Comparison of ENCODE assay signal across 1 cellular context in genomic region chr14:23366163-23366921, GRCh38.
TF ChIP-seq lines count a peak whose summit lies in the region.

No MANE protein-coding gene starts in this region.

TF ChIP-seq in HepG2, 621 proteins besides CTCF, POLR2A, EP300 and RAD21:
- no peak for TF ChIP-seq ZNF234 (CRISPR knock-in tag; conservative IDR thresholded peaks at IDR 0.05)
- TF ChIP-seq MAF1 (CRISPR knock-in tag; IDR thresholded peaks at IDR 0.05; ENCODE audit: borderline replicate concordance): no peak
- TF ChIP-seq DNMT3B (CRISPR knock-in tag; conservative IDR thresholded peaks at IDR 0.05): no peak
- no peak for TF ChIP-seq MTA3 (CRISPR knock-in tag; IDR thresholded peaks at IDR 0.05)
- TF ChIP-seq ZNF414 (CRISPR knock-in tag; IDR thresholded peaks at IDR 0.05): no peak
- TF ChIP-seq ZNF747 (CRISPR knock-in tag; IDR thresholded peaks at IDR 0.05; ENCODE audit: borderline replicate concordance): no peak
- no peak for TF ChIP-seq SETDB1 (CRISPR knock-in tag; IDR thresholded peaks at IDR 0.05; ENCODE audit: borderline replicate concordance)
- no peak for TF ChIP-seq ZNF275 (CRISPR knock-in tag; IDR thresholded peaks at IDR 0.05; ENCODE audit: borderline replicate concordance)
- TF ChIP-seq ELF4 (CRISPR knock-in tag; IDR thresholded peaks at IDR 0.05; ENCODE audit: borderline replicate concordance): no peak
- TF ChIP-seq, protein P1, sequence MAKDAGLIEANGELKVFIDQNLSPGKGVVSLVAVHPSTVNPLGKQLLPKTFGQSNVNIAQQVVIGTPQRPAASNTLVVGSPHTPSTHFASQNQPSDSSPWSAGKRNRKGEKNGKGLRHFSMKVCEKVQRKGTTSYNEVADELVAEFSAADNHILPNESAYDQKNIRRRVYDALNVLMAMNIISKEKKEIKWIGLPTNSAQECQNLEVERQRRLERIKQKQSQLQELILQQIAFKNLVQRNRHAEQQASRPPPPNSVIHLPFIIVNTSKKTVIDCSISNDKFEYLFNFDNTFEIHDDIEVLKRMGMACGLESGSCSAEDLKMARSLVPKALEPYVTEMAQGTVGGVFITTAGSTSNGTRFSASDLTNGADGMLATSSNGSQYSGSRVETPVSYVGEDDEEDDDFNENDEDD (CRISPR knock-in tag; IDR thresholded peaks at IDR 0.05; ENCODE audit: borderline replicate concordance): no peak
- TF ChIP-seq E2F1 (CRISPR knock-in tag; IDR thresholded peaks at IDR 0.05): no peak
- TF ChIP-seq, protein P2, sequence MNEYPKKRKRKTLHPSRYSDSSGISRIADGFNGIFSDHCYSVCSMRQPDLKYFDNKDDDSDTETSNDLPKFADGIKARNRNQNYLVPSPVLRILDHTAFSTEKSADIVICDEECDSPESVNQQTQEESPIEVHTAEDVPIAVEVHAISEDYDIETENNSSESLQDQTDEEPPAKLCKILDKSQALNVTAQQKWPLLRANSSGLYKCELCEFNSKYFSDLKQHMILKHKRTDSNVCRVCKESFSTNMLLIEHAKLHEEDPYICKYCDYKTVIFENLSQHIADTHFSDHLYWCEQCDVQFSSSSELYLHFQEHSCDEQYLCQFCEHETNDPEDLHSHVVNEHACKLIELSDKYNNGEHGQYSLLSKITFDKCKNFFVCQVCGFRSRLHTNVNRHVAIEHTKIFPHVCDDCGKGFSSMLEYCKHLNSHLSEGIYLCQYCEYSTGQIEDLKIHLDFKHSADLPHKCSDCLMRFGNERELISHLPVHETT (CRISPR knock-in tag; conservative IDR thresholded peaks at IDR 0.05): no peak
- TF ChIP-seq MAFK (conservative IDR thresholded peaks at IDR 0.05 in 1 of 2, IDR thresholded peaks at IDR 0.05 in 1 of 2; ENCODE audit: low read length in 2 of 2): no peak
- TF ChIP-seq SIN3A (IDR thresholded peaks at IDR 0.05; ENCODE audit: borderline replicate concordance, low read depth, low read length): no peak
- no peak for TF ChIP-seq DPF2 (CRISPR knock-in tag; IDR thresholded peaks at IDR 0.05; ENCODE audit: borderline replicate concordance, low read depth)
- TF ChIP-seq ZNF160 (CRISPR knock-in tag; IDR thresholded peaks at IDR 0.05): no peak
- no peak for TF ChIP-seq HNRNPL (IDR thresholded peaks at IDR 0.05; ENCODE audit: low read depth, low read length)
